In the genomic region with DNA sequence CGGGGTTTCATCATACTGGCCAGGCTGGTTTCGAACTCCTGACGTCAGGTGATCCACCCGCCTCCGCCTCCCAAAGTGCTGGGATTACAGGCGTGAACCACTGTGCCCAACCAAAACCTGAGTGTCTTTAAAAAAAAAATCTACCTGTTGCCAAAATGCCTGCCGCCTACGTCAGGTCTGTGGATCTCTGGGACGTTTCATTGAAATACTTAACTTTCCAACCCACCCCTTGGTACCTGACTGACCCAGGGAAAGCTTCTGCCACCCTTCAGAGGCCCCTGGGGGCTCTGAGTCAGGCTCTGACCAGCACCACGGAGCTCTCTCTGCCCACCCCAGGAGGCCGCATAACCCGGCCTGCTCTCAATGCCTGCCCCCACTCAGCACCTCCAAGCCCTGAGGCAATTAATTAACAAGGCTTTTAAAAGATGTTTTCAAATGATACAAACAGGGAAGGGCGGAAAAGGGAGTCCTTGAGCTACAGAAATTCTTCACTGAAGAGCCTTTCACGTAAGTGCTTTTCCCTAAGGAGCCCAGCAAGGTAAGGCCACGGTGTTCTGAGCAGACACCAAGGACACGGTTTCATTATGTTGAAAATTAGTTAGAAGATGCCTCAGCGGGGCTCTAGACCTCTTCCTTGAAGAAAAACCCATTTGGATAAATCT, we compare ENCODE assay signal across 13 cellular contexts. TPM values are rescaled to one million over a fixed set of nuclear protein-coding genes. Genes with fewer than 3 reads are reported as not detected.
A peak's percentile ranks its signal among the peaks of the same experiment; 100 is the strongest.
DNase-seq lines count a peak whose midpoint lies in the region; ATAC-seq and TF ChIP-seq lines count a peak whose summit lies in the region.
"Had no signal": no experiment of that assay in that cellular context is flagged by ENCODE, and none has a peak within 500 bp of the region (broad histone marks: within the 10 kb centered on the region; RNA-seq: fewer than 3 reads in every experiment).

No MANE protein-coding gene starts in this region.

- no peaks in the 10 kb centered on the region for H3K9me3 Mint-ChIP-seq in activated naive CD4-positive, alpha-beta T cell treated with anti-CD3 and anti-CD28 coated beads, Interleukin-2, amount 10 ng/mL, durations not matched to agents 7 days and 5 days
- no peaks in the 10 kb centered on the region for H3K9me3 Mint-ChIP-seq in type B pancreatic cell

- CTCF ChIA-PET in activated naive CD4-positive, alpha-beta T cell treated with anti-CD3 and anti-CD28 coated beads, Interleukin-2, amount 10 ng/mL, durations not matched to agents 7 days and 5 days (lab: Charles Lee), result interaction anchor here (0.9 to 1.7 kb wide), 2 partner anchors 121 to 125 kb away, joined by 4 to 6 read pairs; no protein-coding TSS in a partner anchor

- no peak for ATAC-seq in HG03175 (IDR thresholded peaks at IDR 0.05; ENCODE audit: unreplicated experiment)

- no peaks in the 10 kb centered on the region for H3K27me3 Mint-ChIP-seq in activated naive CD4-positive, alpha-beta T cell treated with anti-CD3 and anti-CD28 coated beads, Interleukin-2, amount 10 ng/mL, durations not matched to agents 7 days and 5 days
- no peaks in the 10 kb centered on the region for H3K27me3 Mint-ChIP-seq in type B pancreatic cell

- H3K36me3 Mint-ChIP-seq in activated naive CD4-positive, alpha-beta T cell treated with anti-CD3 and anti-CD28 coated beads, Interleukin-2, amount 10 ng/mL, durations not matched to agents 7 days and 5 days, result peaks cover 13% of the 10 kb centered on the region
- peaks cover 10% of the 10 kb centered on the region for H3K36me3 Mint-ChIP-seq in type B pancreatic cell

- no peak for TF ChIP-seq CTCF in type B pancreatic cell (conservative IDR thresholded peaks at IDR 0.05)

- H3K4me3 Mint-ChIP-seq in activated naive CD4-positive, alpha-beta T cell treated with anti-CD3 and anti-CD28 coated beads, Interleukin-2, amount 10 ng/mL, durations not matched to agents 7 days and 5 days, result no peak overlapping the region
- no peak overlapping the region for H3K4me3 Mint-ChIP-seq in type B pancreatic cell

- peak overlapping the region; percentile 72 for H3K27ac Mint-ChIP-seq in activated naive CD4-positive, alpha-beta T cell treated with anti-CD3 and anti-CD28 coated beads, Interleukin-2, amount 10 ng/mL, durations not matched to agents 7 days and 5 days
- peak overlapping the region; percentile 95 for H3K27ac Mint-ChIP-seq in type B pancreatic cell

- DNase-seq in activated naive CD4-positive, alpha-beta T cell treated with anti-CD3 and anti-CD28 coated beads, Interleukin-2, amount 10 ng/mL, durations not matched to agents 7 days and 5 days, result no peak
- DNase-seq in activated naive CD4-positive, alpha-beta T cell treated with anti-CD3 and anti-CD28 coated beads, Interleukin-2, amount 50 U/mL, for 16 hours, result no peak
- peak; percentile 51 for DNase-seq in amniotic epithelial cell (ENCODE audit: low read depth)
- peak; percentile 20 for DNase-seq in left kidney (ENCODE audit: low read depth, low spot score)
- DNase-seq in type B pancreatic cell (ENCODE audit: extremely low spot score, unreplicated experiment), result no peak
- no peak for DNase-seq in GM03348 (ENCODE audit: low spot score)
- no peak for DNase-seq in retina
- DNase-seq: ACHN, COR-L47, HCEC 1CT, NCI-H345 had no signal

- H3K4me1 Mint-ChIP-seq in activated naive CD4-positive, alpha-beta T cell treated with anti-CD3 and anti-CD28 coated beads, Interleukin-2, amount 10 ng/mL, durations not matched to agents 7 days and 5 days, result no peaks in the 10 kb centered on the region
- H3K4me1 Mint-ChIP-seq in type B pancreatic cell (ENCODE audit: unreplicated experiment), result peaks cover 6% of the 10 kb centered on the region

RNA-seq across cellular contexts. Expression of a gene that starts 29.3 kb away (rescaled TPM):
- 1.4 and 26.2 TPM in 2 replicates for total RNA-seq in type B pancreatic cell (ENCODE audit: low replicate concordance)
- total RNA-seq: subcutaneous adipose tissue had no signal

Comparison
In these comparisons a context has a peak if more than half of its experiments do, and no peak if none do; other contexts are left out.
1. DNase-seq: peak in amniotic epithelial cell (single experiment) and left kidney (single experiment); none in activated naive CD4-positive, alpha-beta T cell treated with anti-CD3 and anti-CD28 coated beads, Interleukin-2, amount 10 ng/mL, durations not matched to agents 7 days and 5 days (single experiment), activated naive CD4-positive, alpha-beta T cell treated with anti-CD3 and anti-CD28 coated beads, Interleukin-2, amount 50 U/mL, for 16 hours (single experiment), type B pancreatic cell (single experiment), GM03348 (single experiment) and retina (single experiment).